In the genomic region with DNA sequence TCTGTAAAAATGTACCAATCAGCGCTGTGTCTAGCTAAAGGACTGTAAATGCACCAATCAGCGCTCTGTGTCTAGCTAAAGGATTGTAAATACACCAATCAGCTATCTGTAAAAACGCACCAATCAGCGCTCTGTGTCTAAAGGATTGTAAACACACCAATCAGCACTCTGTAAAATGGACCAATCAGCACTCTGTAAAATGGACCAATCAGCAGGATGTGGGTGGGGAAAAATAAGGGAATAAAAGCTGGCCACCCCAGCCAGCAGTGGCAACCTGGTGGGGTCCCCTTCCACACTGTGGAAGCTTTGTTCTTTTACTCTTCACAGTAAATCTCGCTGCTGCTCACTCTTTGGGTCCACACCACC, we compare ENCODE assay signal across 2 cellular contexts. TPM values are rescaled to one million over a fixed set of nuclear protein-coding genes. Genes with fewer than 3 reads are reported as not detected.
"Had no signal": no experiment of that assay in that cellular context is flagged by ENCODE, and none has a peak within 500 bp of the region (broad histone marks: within the 10 kb centered on the region; RNA-seq: fewer than 3 reads in every experiment).

No MANE protein-coding gene starts in this region.

RNA-seq across cellular contexts. Expression of a gene that starts 23.2 kb away (rescaled TPM):
- total RNA-seq: M059J, PC-9 had no signal
